In genomic region chr6:75213112-75213511, GRCh38 we compare ENCODE assay signal across 14 cellular contexts. TPM values are rescaled to one million over a fixed set of nuclear protein-coding genes. Genes with fewer than 3 reads are reported as not detected.
"Had no signal": no experiment of that assay in that cellular context is flagged by ENCODE, and none has a peak within 500 bp of the region (broad histone marks: within the 10 kb centered on the region; RNA-seq: fewer than 3 reads in every experiment).

No MANE protein-coding gene starts in this region.

- H3K27ac Mint-ChIP-seq: activated CD4-positive, alpha-beta memory T cell treated with anti-CD3 and anti-CD28 coated beads for 36 hours; activated naive CD8-positive, alpha-beta T cell treated with anti-CD3 and anti-CD28 coated beads, Interleukin-2, amount 10 ng/mL, durations not matched to agents 7 days and 5 days had no signal

- H3K9me3 Mint-ChIP-seq: activated CD4-positive, alpha-beta memory T cell treated with anti-CD3 and anti-CD28 coated beads for 36 hours; activated naive CD8-positive, alpha-beta T cell treated with anti-CD3 and anti-CD28 coated beads, Interleukin-2, amount 10 ng/mL, durations not matched to agents 7 days and 5 days; nephron had no signal

- H3K36me3 Mint-ChIP-seq: activated CD4-positive, alpha-beta memory T cell treated with anti-CD3 and anti-CD28 coated beads for 36 hours had no signal

- ATAC-seq: activated CD4-positive, CD25-positive, alpha-beta regulatory T cell treated with anti-CD3 and anti-CD28 coated beads, Interleukin-2, amount 50 U/mL, for 24 hours; right lobe of liver had no signal

- H3K9me3 ChIP-seq: ascending aorta, prostate gland, right lobe of liver had no signal

- H3K4me1 ChIP-seq: prostate gland had no signal

- H3K27ac ChIP-seq: ascending aorta, cardiac muscle cell, prostate gland, right lobe of liver had no signal

- H3K27me3 ChIP-seq: ascending aorta, right lobe of liver had no signal

- DNase-seq: activated CD4-positive, alpha-beta memory T cell treated with anti-CD3 and anti-CD28 coated beads for 36 hours; activated naive CD8-positive, alpha-beta T cell treated with anti-CD3 and anti-CD28 coated beads, Interleukin-2, amount 10 ng/mL, durations not matched to agents 7 days and 5 days; activated T-cell treated with anti-CD3 and anti-CD28 coated beads, Interleukin-2, amount 50 U/mL, for 48 hours; glutamatergic neuron; occipital lobe; right lobe of liver; SHP77 treated with DMSO at 0.1 percent for 48 hours; stimulated activated naive CD4-positive, alpha-beta T cell; T-helper 2 cell had no signal

- H3K4me3 Mint-ChIP-seq: activated CD4-positive, alpha-beta memory T cell treated with anti-CD3 and anti-CD28 coated beads for 36 hours; activated naive CD8-positive, alpha-beta T cell treated with anti-CD3 and anti-CD28 coated beads, Interleukin-2, amount 10 ng/mL, durations not matched to agents 7 days and 5 days; nephron had no signal

- H3K36me3 ChIP-seq: ascending aorta, cardiac muscle cell, prostate gland, right lobe of liver had no signal

- H3K4me3 ChIP-seq: ascending aorta, cardiac muscle cell, prostate gland, right lobe of liver had no signal

RNA-seq across cellular contexts. Expression of gene COL12A1, which starts 7.3 kb away (rescaled TPM):
- total RNA-seq: activated CD4-positive, alpha-beta memory T cell treated with anti-CD3 and anti-CD28 coated beads for 36 hours; activated naive CD8-positive, alpha-beta T cell treated with anti-CD3 and anti-CD28 coated beads, Interleukin-2, amount 10 ng/mL, durations not matched to agents 7 days and 5 days had no signal
